14 cellular contexts compared by ENCODE assay signal in genomic region chr1:116988248-116988647, GRCh38. TPM values are rescaled to one million over a fixed set of nuclear protein-coding genes. Genes with fewer than 3 reads are reported as not detected.
DNase-seq lines count a peak whose midpoint lies in the region; ATAC-seq and FAIRE-seq lines count a peak whose summit lies in the region.
"Had no signal": no experiment of that assay in that cellular context is flagged by ENCODE, and none has a peak within 500 bp of the region (broad histone marks: within the 10 kb centered on the region; RNA-seq: fewer than 3 reads in every experiment).

No MANE protein-coding gene starts in this region.

- no peak overlapping the region for H3K9ac ChIP-seq in muscle layer of colon (ENCODE audit: low read length)

- peak overlapping the region; percentile 9 for H3K27ac ChIP-seq in muscle layer of colon (ENCODE audit: low read depth, low read length)
- H3K27ac ChIP-seq: psoas muscle had no signal

- ATAC-seq in esophagus mucosa (peak; percentile 23), HG03432 (IDR thresholded peaks at IDR 0.05; ENCODE audit: unreplicated experiment) (no peak), GM19035 (IDR thresholded peaks at IDR 0.05; ENCODE audit: unreplicated experiment) (no peak)
- ATAC-seq: psoas muscle had no signal

- peak; percentile 33 for FAIRE-seq in RCC 7860 (lab: Jason Lieb, UNC)

- peaks cover 23% of the 10 kb centered on the region for H3K36me3 ChIP-seq in muscle layer of colon (ENCODE audit: insufficient read depth, low read length)

- DNase-seq in COLO829 (ENCODE audit: low spot score) (peak; percentile 47), RCC 7860 (ENCODE audit: low spot score) (peak; percentile 24), RPMI8226 (no peak), nucleus accumbens (lab: John Stamatoyannopoulos, UW) (no peak)
- DNase-seq: GOT3, head of caudate nucleus, NCI-H1105 had no signal

- no peak overlapping the region for H3K4me3 ChIP-seq in muscle layer of colon (ENCODE audit: low read depth in 1 of 2, low read length in 2 of 2)
- H3K4me3 ChIP-seq: coronary artery, lung, psoas muscle had no signal

- peaks cover 68% of the 10 kb centered on the region for H3K4me1 ChIP-seq in muscle layer of colon (ENCODE audit: insufficient read depth, low read length)
- H3K4me1 ChIP-seq: psoas muscle had no signal

- no peaks in the 10 kb centered on the region for H3K27me3 ChIP-seq in muscle layer of colon (ENCODE audit: control insufficient read depth in 1 of 2, insufficient read depth in 2 of 2, low read length in 2 of 2)

- no peaks in the 10 kb centered on the region for H3K9me3 ChIP-seq in muscle layer of colon (ENCODE audit: low read length)
- H3K9me3 ChIP-seq: psoas muscle had no signal

RNA-seq across cellular contexts. Expression of gene CD101, which starts 13.3 kb away (rescaled TPM):
- total RNA-seq in esophagus mucosa, result 1.5 TPM

Comparison
In these comparisons a context has a peak if more than half of its experiments do, and no peak if none do; other contexts are left out.
1. DNase-seq: peak in COLO829 (single experiment) and RCC 7860 (single experiment); none in RPMI8226 (single experiment) and nucleus accumbens (0 of 56).